In genomic region chr6:144063744-144064401, GRCh38 we compare ENCODE assay signal across 8 cellular contexts. TPM values are rescaled to one million over a fixed set of nuclear protein-coding genes. Genes with fewer than 3 reads are reported as not detected.
DNase-seq lines count a peak whose midpoint lies in the region; ATAC-seq and TF ChIP-seq lines count a peak whose summit lies in the region.

No MANE protein-coding gene starts in this region.

- H3K36me3 ChIP-seq in heart right ventricle = no peaks in the 10 kb centered on the region
- no peaks in the 10 kb centered on the region for H3K36me3 ChIP-seq in uterus

- H3K4me3 ChIP-seq in heart right ventricle (peak overlapping the region; percentile 53 to 83 (median 70)), uterus (peak overlapping the region; percentile 33 to 46)

- H3K27ac ChIP-seq in heart right ventricle = peak overlapping the region in 6 of 10 donors; percentile 25 to 96 (median 58)
- H3K27ac ChIP-seq in uterus = no peak overlapping the region

- H3K36me3 Mint-ChIP-seq in activated naive CD4-positive, alpha-beta T cell treated with anti-CD3 and anti-CD28 coated beads for 36 hours (ENCODE audit: low read depth) = no peaks in the 10 kb centered on the region
- H3K36me3 Mint-ChIP-seq in progenitor cell of endocrine pancreas (ENCODE audit: insufficient read depth) = no peaks in the 10 kb centered on the region

- H3K9me3 ChIP-seq in heart right ventricle = no peaks in the 10 kb centered on the region
- no peaks in the 10 kb centered on the region for H3K9me3 ChIP-seq in uterus

- H3K9me3 Mint-ChIP-seq in activated naive CD4-positive, alpha-beta T cell treated with anti-CD3 and anti-CD28 coated beads for 36 hours = no peaks in the 10 kb centered on the region
- no peaks in the 10 kb centered on the region for H3K9me3 Mint-ChIP-seq in progenitor cell of endocrine pancreas (ENCODE audit: low read depth)

- no peaks in the 10 kb centered on the region for H3K27me3 Mint-ChIP-seq in activated naive CD4-positive, alpha-beta T cell treated with anti-CD3 and anti-CD28 coated beads for 36 hours (ENCODE audit: low read depth)
- peaks cover 73% of the 10 kb centered on the region for H3K27me3 Mint-ChIP-seq in progenitor cell of endocrine pancreas

- H3K27ac Mint-ChIP-seq in activated naive CD4-positive, alpha-beta T cell treated with anti-CD3 and anti-CD28 coated beads for 36 hours = peak overlapping the region; percentile 43
- H3K27ac Mint-ChIP-seq in progenitor cell of endocrine pancreas = peak overlapping the region; percentile 49

- H3K4me3 Mint-ChIP-seq in activated naive CD4-positive, alpha-beta T cell treated with anti-CD3 and anti-CD28 coated beads for 36 hours = peak overlapping the region; percentile 75
- peak overlapping the region; percentile 78 for H3K4me3 Mint-ChIP-seq in progenitor cell of endocrine pancreas (ENCODE audit: low read depth)

- peaks cover 40% of the 10 kb centered on the region for H3K4me1 Mint-ChIP-seq in activated naive CD4-positive, alpha-beta T cell treated with anti-CD3 and anti-CD28 coated beads for 36 hours (ENCODE audit: low read depth)
- H3K4me1 Mint-ChIP-seq in progenitor cell of endocrine pancreas (ENCODE audit: low read depth) = peaks cover 6% of the 10 kb centered on the region

- 0 to 1% methylated on average over 64 to 72 of the region's 72 CpGs for WGBS in heart right ventricle, 2 donors

- peak; percentile 72 for ATAC-seq in GM21786 (IDR thresholded peaks at IDR 0.05; ENCODE audit: unreplicated experiment)
- ATAC-seq in heart right ventricle = peak; percentile 94 to 98 (median 96)

- DNase-seq in GDM1 (lab: John Stamatoyannopoulos, UW) (peak; percentile 93), KG1 (lab: John Stamatoyannopoulos, UW) (peak; percentile 86), SK-N-DZ (ENCODE audit: low spot score) (peak; percentile 64), heart right ventricle (peak; percentile 75 to 86), progenitor cell of endocrine pancreas (ENCODE audit: low spot score, unreplicated experiment) (peak; percentile 77), uterus (peak; percentile 38 to 54)
- DNase-seq in activated naive CD4-positive, alpha-beta T cell treated with anti-CD3 and anti-CD28 coated beads for 36 hours = peak; percentile 86

- TF ChIP-seq POLR2A in uterus (IDR thresholded peaks at IDR 0.05) = peak; percentile 39 to 57

- TF ChIP-seq CTCF in heart right ventricle (IDR thresholded peaks at IDR 0.05) (peak in 6 of 9 donors; percentile 0 to 51 (median 46)), progenitor cell of endocrine pancreas (IDR thresholded peaks at IDR 0.05; ENCODE audit: unreplicated experiment) (peak; percentile 43), uterus (IDR thresholded peaks at IDR 0.05) (peak in 1 of 4 experiments; percentile 7)

- CTCF ChIA-PET in activated naive CD4-positive, alpha-beta T cell treated with anti-CD3 and anti-CD28 coated beads for 36 hours (lab: Charles Lee) = interaction anchor here (0.6 to 1.2 kb wide), 6 partner anchors 9 to 457 kb away, joined by 3 read pairs; no protein-coding TSS in a partner anchor

- intact Hi-C loops in activated naive CD4-positive, alpha-beta T cell treated with anti-CD3 and anti-CD28 coated beads for 36 hours (cut with micrococcal nuclease) = loop anchor here (1.0 to 5.0 kb wide), 10 partner anchors 9 to 612 kb away; partner anchors contain the start of genes ADAT2, LTV1, PEX3 and SF3B5
- intact Hi-C loops in heart right ventricle (cut with DNase I) (no loop called here), uterus (cut with DNase I; ENCODE audit: low total_unique reads) (no loop called here)

- H3K27me3 ChIP-seq in heart right ventricle (peaks cover 0 to 57% (median 23%) of the 10 kb centered on the region in 7 donors), uterus (peaks cover 0 to 14% of the 10 kb centered on the region in 2 donors)

- H3K4me1 ChIP-seq in heart right ventricle (peaks cover 0 to 32% (median 21%) of the 10 kb centered on the region in 9 donors), uterus (no peaks in the 10 kb centered on the region)

RNA-seq across cellular contexts. Expression of gene SF3B5, which starts 31.5 kb away (rescaled TPM):
- 214 and 220 TPM in 2 replicates for polyA plus RNA-seq in SK-N-DZ (2014; cell fraction: cytosol; rRNA removed)
- polyA plus RNA-seq in SK-N-DZ (2014; cell fraction: nucleus; rRNA removed) = 118 and 147 TPM in 2 replicates
- total RNA-seq in activated naive CD4-positive, alpha-beta T cell treated with anti-CD3 and anti-CD28 coated beads for 36 hours = 100 to 1,000 TPM; 170 to 176 TPM
- total RNA-seq in heart right ventricle (100 to 1,000 TPM; 107 to 158 (median 120) TPM), progenitor cell of endocrine pancreas (115 and 116 TPM in 2 replicates), uterus (100 to 1,000 TPM in 2 of 4 donors, 10 to 100 TPM in 2; 46.6 to 166 (median 97.2) TPM)
- polyA plus RNA-seq in heart right ventricle = 100 to 1,000 TPM in 1 of 2 donors, 10 to 100 TPM in 1; 84.2 to 333 TPM

RNA-seq across cellular contexts. Expression of gene PLAGL1, which starts 55.8 kb away (rescaled TPM):
- 2.1 and 2.2 TPM in 2 replicates for polyA plus RNA-seq in SK-N-DZ (2014; cell fraction: cytosol; rRNA removed)
- polyA plus RNA-seq in SK-N-DZ (2014; cell fraction: nucleus; rRNA removed) = 4.0 and 9.3 TPM in 2 replicates
- total RNA-seq in activated naive CD4-positive, alpha-beta T cell treated with anti-CD3 and anti-CD28 coated beads for 36 hours = 10 to 100 TPM; 10.0 to 11.7 TPM
- total RNA-seq in heart right ventricle = 10 to 100 TPM in 6 of 10 donors, 1 to 10 TPM in 4; 9.0 to 24.6 (median 12.5) TPM
- 10 to 100 TPM in 1 of 2 donors, 1 to 10 TPM in 1; 5.4 to 24.6 TPM for polyA plus RNA-seq in heart right ventricle
- 23.7 and 28.1 TPM in 2 replicates for total RNA-seq in progenitor cell of endocrine pancreas
- 10 to 100 TPM in 3 of 4 donors, 1 to 10 TPM in 1; 8.7 to 76.9 (median 29.3) TPM for total RNA-seq in uterus

Comparison
In these comparisons a context has a peak if more than half of its experiments do, and no peak if none do; other contexts are left out.
1. H3K27ac ChIP-seq: peak in heart right ventricle (6 of 10); none in uterus (0 of 2).
2. Peak in every context shown above with its lines, with median percentiles within 50 percentile points of each other: DNase-seq.